15 cellular contexts compared by ENCODE assay signal in the genomic region with DNA sequence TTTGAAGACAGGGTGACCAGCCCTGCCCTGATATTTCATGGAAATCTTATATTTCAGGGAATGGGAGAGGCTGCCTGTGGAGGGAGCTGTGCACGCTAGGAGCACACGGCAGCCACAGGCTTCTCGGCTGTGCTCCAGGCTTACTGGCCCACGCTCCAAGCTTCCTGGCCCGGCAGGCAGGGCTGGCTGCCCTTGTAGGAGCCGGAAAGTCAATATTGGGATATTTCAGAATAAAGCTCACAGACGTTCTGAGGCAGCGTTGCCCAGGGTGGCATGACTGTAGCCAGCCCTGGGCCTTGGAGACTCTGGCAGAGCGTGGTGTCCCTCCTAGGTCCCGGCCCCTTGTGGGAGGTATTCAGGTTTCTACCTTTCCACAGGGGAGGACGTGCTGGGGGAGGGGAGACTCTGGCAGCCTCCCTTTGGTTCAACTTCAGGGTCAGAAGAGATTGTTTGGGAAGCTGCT.
DNase-seq lines count a peak whose midpoint lies in the region; ATAC-seq and TF ChIP-seq lines count a peak whose summit lies in the region.
"Had no signal": no experiment of that assay in that cellular context is flagged by ENCODE, and none has a peak within 500 bp of the region (broad histone marks: within the 10 kb centered on the region; RNA-seq: fewer than 3 reads in every experiment).

No MANE protein-coding gene starts in this region.

- TF ChIP-seq CTCF in 22Rv1 (IDR thresholded peaks at IDR 0.05) = peak; percentile 10; the same call in 1 of the 2 replicates
- peak; percentile 71 for TF ChIP-seq CTCF in LNCaP clone FGC (IDR thresholded peaks at IDR 0.05; ENCODE audit: control insufficient read depth, extremely low read depth, insufficient read depth)
- TF ChIP-seq CTCF in foreskin keratinocyte (conservative IDR thresholded peaks at IDR 0.05) = peak; percentile 7
- TF ChIP-seq CTCF in osteoblast (IDR thresholded peaks at IDR 0.05; ENCODE audit: extremely low read depth, low read depth, low read length) = peak; percentile 42

- ATAC-seq in foreskin keratinocyte (no peak), HG02759 (IDR thresholded peaks at IDR 0.05; ENCODE audit: unreplicated experiment) (no peak)

- H3K4me1 ChIP-seq in foreskin keratinocyte (no peaks in the 10 kb centered on the region), osteoblast (ENCODE audit: insufficient read depth, low read length) (peaks cover 28% of the 10 kb centered on the region)

- peak overlapping the region; percentile 44 for H2AFZ ChIP-seq in osteoblast (ENCODE audit: low read length)
- H2AFZ ChIP-seq: hepatocyte had no signal

- DNase-seq in LNCaP clone FGC (ENCODE audit: low read depth) (peak; percentile 75), foreskin keratinocyte (no peak), osteoblast (ENCODE audit: insufficient read length, low spot score, missing footprints) (peak; percentile 90), NCI-H2029 (lab: John Stamatoyannopoulos, UW) (no peak), NCI-H510A treated with DMSO at 0.1 percent for 48 hours (lab: John Stamatoyannopoulos, UW) (no peak)
- DNase-seq in stimulated activated naive CD4-positive, alpha-beta T cell treated with Interleukin-2 at 50 U/mL for 16 hours (lab: John Stamatoyannopoulos, UW) = no peak
- DNase-seq: activated naive CD4-positive, alpha-beta T cell treated with anti-CD3 and anti-CD28 coated beads, Interleukin-2, amount 10 ng/mL, durations not matched to agents 7 days and 5 days; DND-41; NCI-H2029 treated with DMSO at 0.1 percent for 48 hours had no signal

- H3K4me3 ChIP-seq in LNCaP clone FGC (ENCODE audit: low read depth, low read length) (peak overlapping the region; percentile 56), osteoblast (ENCODE audit: insufficient read depth, low read length) (no peak overlapping the region)
- H3K4me3 ChIP-seq: hepatocyte, lung, SK-N-MC had no signal

- H3K4me2 ChIP-seq in osteoblast (ENCODE audit: insufficient read depth, low read length) = no peak overlapping the region
- H3K4me2 ChIP-seq: hepatocyte had no signal

- H3K9me3 ChIP-seq in osteoblast (ENCODE audit: low read depth, low read length) = no peaks in the 10 kb centered on the region
- H3K9me3 ChIP-seq: neutrophil had no signal

- no peaks in the 10 kb centered on the region for H4K20me1 ChIP-seq in osteoblast (ENCODE audit: insufficient read depth, low read length)

- no peaks in the 10 kb centered on the region for H3K27me3 ChIP-seq in foreskin keratinocyte
- no peaks in the 10 kb centered on the region for H3K27me3 ChIP-seq in osteoblast (ENCODE audit: insufficient read depth, low read length)
- H3K27me3 ChIP-seq: hepatocyte, neutrophil had no signal

- no peak overlapping the region for H3K27ac ChIP-seq in 22Rv1
- H3K27ac ChIP-seq in foreskin keratinocyte = no peak overlapping the region
- H3K27ac ChIP-seq in osteoblast (ENCODE audit: low read depth, low read length) = no peak overlapping the region
- H3K27ac ChIP-seq: hepatocyte, neutrophil, SK-N-MC had no signal

- no peaks in the 10 kb centered on the region for H3K79me2 ChIP-seq in osteoblast (ENCODE audit: insufficient read depth, low read length)
- H3K79me2 ChIP-seq: hepatocyte had no signal

- H3K36me3 ChIP-seq in osteoblast (ENCODE audit: insufficient read depth, low read length) = no peaks in the 10 kb centered on the region

Comparison
In these comparisons a context has a peak if more than half of its experiments do, and no peak if none do; other contexts are left out.
1. CTCF ChIP-seq: peak in every context shown above with its lines; median percentile 71 in LNCaP clone FGC; 42 in osteoblast; 10 in 22Rv1; 7 in foreskin keratinocyte.
2. DNase-seq: peak in LNCaP clone FGC (single experiment) and osteoblast (single experiment); none in foreskin keratinocyte (0 of 2), NCI-H2029 (single experiment), stimulated activated naive CD4-positive, alpha-beta T cell treated with Interleukin-2 at 50 U/mL for 16 hours (single experiment) and NCI-H510A treated with DMSO at 0.1 percent for 48 hours (single experiment).